In the genomic region with DNA sequence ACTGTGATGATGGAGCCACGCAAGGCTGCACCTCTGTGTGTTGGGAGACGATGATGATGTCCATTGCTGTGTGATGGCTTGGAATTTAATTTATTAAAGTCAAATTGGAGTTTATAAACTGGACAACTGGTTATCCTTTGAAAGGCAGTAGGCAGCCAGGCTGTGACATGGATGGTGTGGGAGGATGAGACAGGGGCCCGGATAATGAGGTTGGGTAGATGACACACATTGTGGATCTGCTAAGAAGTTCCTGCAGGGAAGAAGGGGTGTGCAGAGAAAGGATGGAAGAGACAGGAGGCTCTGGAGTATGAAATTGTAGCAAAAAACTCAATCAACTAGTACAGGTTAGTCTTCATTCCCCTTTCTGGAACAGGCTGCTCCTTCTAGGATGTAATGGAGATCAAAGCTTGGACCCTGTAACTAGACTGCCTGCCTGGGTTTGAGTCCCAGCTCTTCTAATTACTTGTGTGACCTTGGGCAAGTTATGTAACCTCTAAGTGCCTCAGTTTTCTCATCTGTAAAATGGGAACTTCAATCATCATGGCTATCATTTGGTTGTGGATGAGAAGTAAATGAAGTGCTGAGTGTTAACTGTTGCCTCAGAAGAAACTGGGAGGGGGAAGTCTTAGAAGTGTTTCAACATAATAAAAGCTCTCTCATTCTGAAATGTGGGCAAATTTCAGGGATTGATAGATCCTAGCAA, we compare ENCODE assay signal across 17 cellular contexts.
"Had no signal": no experiment of that assay in that cellular context is flagged by ENCODE, and none has a peak within 500 bp of the region (broad histone marks: within the 10 kb centered on the region; RNA-seq: fewer than 3 reads in every experiment).

No MANE protein-coding gene starts in this region.

- H3K27me3 ChIP-seq: left lung, right atrium auricular region, SJSA1, transverse colon, vagina had no signal

- H3K27ac Mint-ChIP-seq: natural killer cell, progenitor cell of endocrine pancreas had no signal

- H3K36me3 ChIP-seq: SJSA1 had no signal

- H3K4me3 ChIP-seq: right atrium auricular region, SJSA1, skin epidermis, transverse colon, vagina had no signal

- H3K9me3 ChIP-seq: left lung, right atrium auricular region, SJSA1, transverse colon, vagina had no signal

- H3K4me3 Mint-ChIP-seq: natural killer cell had no signal

- DNase-seq: activated CD8-positive, alpha-beta memory T cell treated with anti-CD3 and anti-CD28 coated beads, Interleukin-2, amount 50 U/mL, for 48 hours; foreskin fibroblast; hypothalamus; kidney; left lung; natural killer cell; stimulated activated CD4-positive, alpha-beta T cell treated with anti-CD3 and anti-CD28 coated beads, Interleukin-15, amount 100 ng/mL, for 24 hours; stimulated activated CD4-positive, alpha-beta T cell treated with anti-CD3 and anti-CD28 coated beads, Interleukin-4, amount 100 ng/mL, for 1 hour; stimulated activated naive CD4-positive, alpha-beta T cell treated with Interleukin-2 at 50 U/mL for 16 hours; substantia nigra; T-helper 9 cell; transverse colon had no signal

- ATAC-seq: left lung, natural killer cell had no signal

- H3K27me3 Mint-ChIP-seq: progenitor cell of endocrine pancreas had no signal

- H3K9me3 Mint-ChIP-seq: natural killer cell had no signal

- H3K27ac ChIP-seq: right atrium auricular region, SJSA1, vagina had no signal
